8 cellular contexts compared by ENCODE assay signal in genomic region chr6:99426454-99426762, GRCh38. TPM values are rescaled to one million over a fixed set of nuclear protein-coding genes. Genes with fewer than 3 reads are reported as not detected.
DNase-seq lines count a peak whose midpoint lies in the region; ATAC-seq and TF ChIP-seq lines count a peak whose summit lies in the region.

No MANE protein-coding gene starts in this region.

- H3K36me3 Mint-ChIP-seq in T-helper 1 cell treated with Interleukin-12 subunit alpha and Interleukin-12 subunit beta and Interleukin-4 antibody, amounts not matched to agents 30 μg/mL and 1 μg/mL, for 36 hours (ENCODE audit: low read depth), result peaks cover 17% of the 10 kb centered on the region

- H3K27me3 Mint-ChIP-seq in T-helper 1 cell treated with Interleukin-12 subunit alpha and Interleukin-12 subunit beta and Interleukin-4 antibody, amounts not matched to agents 30 μg/mL and 1 μg/mL, for 36 hours (ENCODE audit: low read depth), result no peaks in the 10 kb centered on the region

- no peaks in the 10 kb centered on the region for H3K9me3 ChIP-seq in left lung

- no peak for ATAC-seq in left lung

- H3K27ac ChIP-seq in left lung (peak overlapping the region; percentile 98 to 99), temporal lobe (ENCODE audit: low read depth, low read length) (peak overlapping the region; percentile 99)

- H3K36me3 ChIP-seq in left lung, result peaks cover 0 to 5% of the 10 kb centered on the region in 2 donors

- intact Hi-C loops in left lung (cut with DNase I), result no loop called here

- H3K27ac Mint-ChIP-seq in T-helper 1 cell treated with Interleukin-12 subunit alpha and Interleukin-12 subunit beta and Interleukin-4 antibody, amounts not matched to agents 30 μg/mL and 1 μg/mL, for 36 hours, result peak overlapping the region; percentile 99

- no peak for TF ChIP-seq CTCF in left lung (IDR thresholded peaks at IDR 0.05)

- H3K27me3 ChIP-seq in left lung, result no peaks in the 10 kb centered on the region

- DNase-seq in T-helper 1 cell (no peak), amniotic epithelial cell (ENCODE audit: low read depth) (peak; percentile 10), left lung (no peak), NCI-H1694 treated with DMSO at 0.1 percent for 48 hours (lab: John Stamatoyannopoulos, UW) (no peak), foreskin melanocyte (no peak), UCSD-AML1 (lab: John Stamatoyannopoulos, UW; ENCODE audit: unreplicated experiment) (no peak)

- H3K4me1 ChIP-seq in left lung, result peaks cover 28 to 49% of the 10 kb centered on the region in 2 donors

- H3K9me3 Mint-ChIP-seq in T-helper 1 cell treated with Interleukin-12 subunit alpha and Interleukin-12 subunit beta and Interleukin-4 antibody, amounts not matched to agents 30 μg/mL and 1 μg/mL, for 36 hours, result no peaks in the 10 kb centered on the region

- H3K4me3 ChIP-seq in left lung, result peak overlapping the region; percentile 80 to 91

- H3K4me3 Mint-ChIP-seq in T-helper 1 cell treated with Interleukin-12 subunit alpha and Interleukin-12 subunit beta and Interleukin-4 antibody, amounts not matched to agents 30 μg/mL and 1 μg/mL, for 36 hours, result peak overlapping the region; percentile 97

- peaks cover 40% of the 10 kb centered on the region for H3K4me1 Mint-ChIP-seq in T-helper 1 cell treated with Interleukin-12 subunit alpha and Interleukin-12 subunit beta and Interleukin-4 antibody, amounts not matched to agents 30 μg/mL and 1 μg/mL, for 36 hours (ENCODE audit: low read depth)

RNA-seq across cellular contexts. Expression of gene PNISR, which starts 1.3 kb away (rescaled TPM):
- total RNA-seq in left lung (10 to 100 TPM; 73.5 to 81.3 TPM), temporal lobe (85.8 TPM)

RNA-seq across cellular contexts. Expression of gene COQ3, which starts 32.4 kb away (rescaled TPM):
- total RNA-seq in left lung (1 to 10 TPM; 3.3 to 8.6 TPM), temporal lobe (9.8 TPM)
